In genomic region chr17:29597361-29598172, GRCh38 we compare ENCODE assay signal across 1 cellular context.
TF ChIP-seq lines count a peak whose summit lies in the region.

No MANE protein-coding gene starts in this region.

TF ChIP-seq in H1, 55 proteins besides CTCF, POLR2A, EP300 and RAD21:
- peak; percentile 57 for TF ChIP-seq CTBP2 (IDR thresholded peaks at IDR 0.05; ENCODE audit: borderline replicate concordance, insufficient read depth, insufficient read length, low read length)
- TF ChIP-seq JUND (IDR thresholded peaks at IDR 0.05; ENCODE audit: low read length), result no peak
